In genomic region chr3:51539291-51539891, GRCh38 we compare ENCODE assay signal across 8 cellular contexts. TPM values are rescaled to one million over a fixed set of nuclear protein-coding genes. Genes with fewer than 3 reads are reported as not detected.
DNase-seq lines count a peak whose midpoint lies in the region; ATAC-seq and TF ChIP-seq lines count a peak whose summit lies in the region.

No MANE protein-coding gene starts in this region.

- POLR2A ChIA-PET in activated CD4-positive, alpha-beta T cell treated with anti-CD3 and anti-CD28 coated beads for 36 hours (lab: Charles Lee): interaction anchor here (0.6 to 2.4 kb wide), 3 partner anchors 40 to 154 kb away, joined by 3 to 15 read pairs (median 3); partner anchors contain the start of genes DCAF1 and MANF

- peak overlapping the region; percentile 94 for H3K4me3 ChIP-seq in HL-60 (replicated peaks; ENCODE audit: insufficient read depth, low read length)
- peak overlapping the region; percentile 82 for H3K4me3 ChIP-seq in effector memory CD4-positive, alpha-beta T cell (ENCODE audit: insufficient read depth, low read depth, low read length, poor library complexity, severe bottlenecking)

- H3K4me1 ChIP-seq in effector memory CD4-positive, alpha-beta T cell (ENCODE audit: control insufficient read depth, insufficient read depth, low read length, poor library complexity, severe bottlenecking): peaks cover 9% of the 10 kb centered on the region

- H3K9me3 Mint-ChIP-seq in activated CD4-positive, alpha-beta T cell treated with anti-CD3 and anti-CD28 coated beads for 36 hours (ENCODE audit: low read depth): no peaks in the 10 kb centered on the region

- peaks cover 4% of the 10 kb centered on the region for H3K36me3 ChIP-seq in effector memory CD4-positive, alpha-beta T cell (ENCODE audit: control insufficient read depth, insufficient read depth, low read length)

- H3K4me1 Mint-ChIP-seq in activated CD4-positive, alpha-beta T cell treated with anti-CD3 and anti-CD28 coated beads for 36 hours: peaks cover 36% of the 10 kb centered on the region

- peak; percentile 70 for ATAC-seq in activated CD4-positive, alpha-beta T cell treated with anti-CD3 and anti-CD28 coated beads for 36 hours

- TF ChIP-seq CTCF in HL-60 (IDR thresholded peaks at IDR 0.05; ENCODE audit: insufficient read depth, low read length): no peak

- peak overlapping the region; percentile 94 for H3K27ac Mint-ChIP-seq in activated CD4-positive, alpha-beta T cell treated with anti-CD3 and anti-CD28 coated beads for 36 hours

- H3K36me3 Mint-ChIP-seq in activated CD4-positive, alpha-beta T cell treated with anti-CD3 and anti-CD28 coated beads for 36 hours (ENCODE audit: low read depth): peaks cover 14% of the 10 kb centered on the region

- CTCF ChIA-PET in activated CD4-positive, alpha-beta T cell treated with anti-CD3 and anti-CD28 coated beads for 36 hours (lab: Charles Lee): interaction anchor here (0.9 to 5.7 kb wide), 7 partner anchors 10 to 143 kb away, joined by 3 to 59 read pairs (median 5); partner anchors contain the start of gene DCAF1

- H3K4me3 Mint-ChIP-seq in activated CD4-positive, alpha-beta T cell treated with anti-CD3 and anti-CD28 coated beads for 36 hours: peak overlapping the region; percentile 78

- DNase-seq in NCI-H82 (lab: John Stamatoyannopoulos, UW) (peak; percentile 40), NCI-H82 treated with DMSO at 0.1 percent for 48 hours (lab: John Stamatoyannopoulos, UW; ENCODE audit: unreplicated experiment) (no peak), HL-60 (ENCODE audit: low read depth in 1 of 2, low spot score in 1 of 2) (peak; percentile 26 to 30), medulla oblongata (ENCODE audit: extremely low spot score) (peak; percentile 21), NCI-H1694 (lab: John Stamatoyannopoulos, UW) (no peak)
- peak; percentile 74 for DNase-seq in activated CD4-positive, alpha-beta T cell treated with anti-CD3 and anti-CD28 coated beads for 36 hours
- DNase-seq in effector memory CD4-positive, alpha-beta T cell: peak in 2 of 3 donors; percentile 10 to 21
- DNase-seq in stimulated activated CD8-positive, alpha-beta memory T cell treated with anti-CD3 and anti-CD28 coated beads, Interleukin-2, amount 100 ng/mL, for 48 hours (ENCODE audit: low read depth in 2 of 2): peak; percentile 14 to 38

- no peaks in the 10 kb centered on the region for H3K27me3 Mint-ChIP-seq in activated CD4-positive, alpha-beta T cell treated with anti-CD3 and anti-CD28 coated beads for 36 hours

- intact Hi-C loops in activated CD4-positive, alpha-beta T cell treated with anti-CD3 and anti-CD28 coated beads for 36 hours (cut with DNase I, micrococcal nuclease): loop anchor here in 1 of 2 experiments (2.0 kb wide), 1 partner anchor 39 kb away; the partner anchor contains the start of gene DCAF1

- no peaks in the 10 kb centered on the region for H3K27me3 ChIP-seq in HL-60 (ENCODE audit: insufficient read depth, poor library complexity, severe bottlenecking)
- H3K27me3 ChIP-seq in effector memory CD4-positive, alpha-beta T cell (replicated peaks; ENCODE audit: control insufficient read depth, insufficient read depth, low read length, poor library complexity, severe bottlenecking): no peaks in the 10 kb centered on the region

- peak overlapping the region; percentile 66 for H3K27ac ChIP-seq in HL-60 (replicated peaks)
- H3K27ac ChIP-seq in effector memory CD4-positive, alpha-beta T cell (ENCODE audit: insufficient read depth, low read length, poor library complexity, severe bottlenecking): peak overlapping the region; percentile 70

- H3K9me3 ChIP-seq in effector memory CD4-positive, alpha-beta T cell (ENCODE audit: control insufficient read depth, low read length): no peaks in the 10 kb centered on the region

RNA-seq across cellular contexts. Expression of gene RAD54L2, which starts 0.9 kb away (rescaled TPM):
- total RNA-seq in activated CD4-positive, alpha-beta T cell treated with anti-CD3 and anti-CD28 coated beads for 36 hours: 10 to 100 TPM; 24.9 to 27.4 TPM

RNA-seq across cellular contexts. Expression of gene DCAF1, which starts 39.6 kb away (rescaled TPM):
- 10 to 100 TPM; 40.6 to 41.6 TPM for total RNA-seq in activated CD4-positive, alpha-beta T cell treated with anti-CD3 and anti-CD28 coated beads for 36 hours

Comparison
In these comparisons a context has a peak if more than half of its experiments do, and no peak if none do; other contexts are left out.
1. DNase-seq: peak in NCI-H82 (single experiment), HL-60 (2 of 2), activated CD4-positive, alpha-beta T cell treated with anti-CD3 and anti-CD28 coated beads for 36 hours (single experiment), effector memory CD4-positive, alpha-beta T cell (2 of 3), medulla oblongata (single experiment) and stimulated activated CD8-positive, alpha-beta memory T cell treated with anti-CD3 and anti-CD28 coated beads, Interleukin-2, amount 100 ng/mL, for 48 hours (2 of 2); none in NCI-H82 treated with DMSO at 0.1 percent for 48 hours (single experiment) and NCI-H1694 (single experiment).